Comparison of ENCODE assay signal across 8 cellular contexts in genomic region chr15:88638626-88639372, GRCh38. TPM values are rescaled to one million over a fixed set of nuclear protein-coding genes. Genes with fewer than 3 reads are reported as not detected.
A peak's percentile ranks its signal among the peaks of the same experiment; 100 is the strongest.
DNase-seq lines count a peak whose midpoint lies in the region; ATAC-seq and TF ChIP-seq lines count a peak whose summit lies in the region.

Gene ISG20 (plus strand): TSS chr15:88639016. CDS start chr15:88639367, 351 bp downstream.

- no peaks in the 10 kb centered on the region for H3K36me3 ChIP-seq in ACC112 (ENCODE audit: insufficient read depth, low read length)

- no peak for TF ChIP-seq CTCF in activated B cell treated with CpG ODN at 0.5 μM for 24 hours (IDR thresholded peaks at IDR 0.05)
- peak; percentile 60 for TF ChIP-seq CTCF in cardiac fibroblast (IDR thresholded peaks at IDR 0.05; ENCODE audit: low read depth, low read length)

- peak; percentile 80 for DNase-seq in NCI-H2196 treated with DMSO at 0.1 percent for 48 hours (lab: John Stamatoyannopoulos, UW; ENCODE audit: unreplicated experiment)
- DNase-seq in activated B cell treated with CpG ODN at 0.5 μM for 24 hours = peak; percentile 82
- peak; percentile 98 to 99 for DNase-seq in cardiac fibroblast (ENCODE audit: low read depth in 2 of 2)
- peak; percentile 74 for DNase-seq in inferior parietal cortex (ENCODE audit: extremely low spot score)
- DNase-seq in stimulated activated CD4-positive, alpha-beta T cell treated with anti-CD3 and anti-CD28 coated beads, Interleukin-12 subunit alpha, Interleukin-12 subunit beta, amount 100 ng/mL, for 4 hours = peak; percentile 87

- POLR2A ChIA-PET in activated B cell treated with CpG ODN at 0.5 μM for 24 hours (lab: Charles Lee) = interaction anchor here (1.0 to 1.6 kb wide), 7 partner anchors 10 to 449 kb away, joined by 3 to 19 read pairs (median 8); partner anchors contain the start of genes ABHD2, AEN, MRPL46 and MRPS11

- no peak within 1 kb of the TSS for H2AFZ ChIP-seq in ACC112 (ENCODE audit: low read length, unreplicated experiment)

- TF ChIP-seq POLR2A in GM18526 (IDR thresholded peaks at IDR 0.05; ENCODE audit: extremely low read depth, insufficient read length) = peak; percentile 97

- H3K4me1 Mint-ChIP-seq in activated B cell treated with CpG ODN at 0.5 μM for 24 hours = peaks cover 90% of the 10 kb centered on the region

- CTCF ChIA-PET in activated B cell treated with CpG ODN at 0.5 μM for 24 hours (lab: Charles Lee) = interaction anchor here (1.0 to 1.8 kb wide), 5 partner anchors 9 to 195 kb away, joined by 3 to 7 read pairs (median 6); no protein-coding TSS in a partner anchor

- ATAC-seq in HG03064 (IDR thresholded peaks at IDR 0.05; ENCODE audit: low read depth, unreplicated experiment) (peak; percentile 64), activated B cell treated with CpG ODN at 0.5 μM for 24 hours (ENCODE audit: low read depth) (peak; percentile 70)

- peak within 1 kb of the TSS; percentile 97 for H3K27ac Mint-ChIP-seq in activated B cell treated with CpG ODN at 0.5 μM for 24 hours

- H3K4me3 ChIP-seq in ACC112 (ENCODE audit: low read depth, low read length) (peak within 1 kb of the TSS; percentile 74), cardiac fibroblast (replicated peaks in 1 of 2; ENCODE audit: low read depth in 2 of 2, low read length in 2 of 2) (peak within 1 kb of the TSS; percentile 37 to 54)

- H3K4me1 ChIP-seq in ACC112 (ENCODE audit: control insufficient read depth, insufficient read depth, low read length, unreplicated experiment) = peaks cover 29% of the 10 kb centered on the region

- H3K36me3 Mint-ChIP-seq in activated B cell treated with CpG ODN at 0.5 μM for 24 hours (ENCODE audit: low read depth) = peaks cover 37% of the 10 kb centered on the region

- H3K27me3 Mint-ChIP-seq in activated B cell treated with CpG ODN at 0.5 μM for 24 hours = no peaks in the 10 kb centered on the region

- H3K9me3 Mint-ChIP-seq in activated B cell treated with CpG ODN at 0.5 μM for 24 hours = no peaks in the 10 kb centered on the region

- H3K27ac ChIP-seq in ACC112 (ENCODE audit: low read depth, low read length) = peak within 1 kb of the TSS; percentile 98

- H3K4me3 Mint-ChIP-seq in activated B cell treated with CpG ODN at 0.5 μM for 24 hours = peak within 1 kb of the TSS; percentile 91

- H3K27me3 ChIP-seq in ACC112 (ENCODE audit: insufficient read depth, low read length) = no peaks in the 10 kb centered on the region

- H3K79me2 ChIP-seq in ACC112 (ENCODE audit: control insufficient read depth, insufficient read depth, low read length, unreplicated experiment) = peaks cover 7% of the 10 kb centered on the region

- intact Hi-C loops in activated B cell treated with CpG ODN at 0.5 μM for 24 hours (cut with micrococcal nuclease) = loop anchor here (1.0 kb wide), 6 partner anchors 11 to 450 kb away; partner anchors contain the start of genes ABHD2, AEN, DET1 and MRPL46

RNA-seq across cellular contexts. Expression of gene ISG20, which starts in this region (rescaled TPM):
- 84.6 and 87.1 TPM in 2 replicates for total RNA-seq in activated B cell treated with CpG ODN at 0.5 μM for 24 hours

Comparison
In these comparisons a context has a peak if more than half of its experiments do, and no peak if none do; other contexts are left out.
1. Peak in every context shown above with its lines: DNase-seq, ATAC-seq, H3K4me3 ChIP-seq and H3K27ac ChIP-seq.